1 cellular context compared by ENCODE assay signal in genomic region chr2:170148161-170148560, GRCh38.
TF ChIP-seq lines count a peak whose summit lies in the region.

No MANE protein-coding gene starts in this region.

TF ChIP-seq in GM23338, 12 proteins besides CTCF, POLR2A, EP300 and RAD21 (continued from another document):
- no peak for TF ChIP-seq ZNF462 (CRISPR knock-in tag; IDR thresholded peaks at IDR 0.05)
